Comparison of ENCODE assay signal across 14 cellular contexts in the genomic region with DNA sequence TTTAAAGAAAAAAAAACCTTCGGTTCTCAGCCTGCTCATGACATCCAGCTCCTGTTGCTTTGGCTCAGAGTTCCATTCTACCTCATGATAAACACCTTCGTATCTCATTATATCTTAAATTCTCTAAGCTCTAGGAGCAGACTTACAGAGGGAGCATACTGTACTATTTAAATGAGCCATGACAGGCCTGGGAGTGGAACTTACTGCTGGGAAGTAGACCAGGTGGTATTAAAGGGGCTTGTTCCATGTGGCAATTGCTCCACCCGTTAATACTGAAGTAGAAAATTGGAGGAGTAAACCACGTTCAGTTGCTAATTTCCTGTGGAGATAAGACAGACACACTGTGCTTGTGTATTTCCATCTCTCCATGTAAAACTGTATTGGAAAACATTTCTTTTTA.
DNase-seq lines count a peak whose midpoint lies in the region; ATAC-seq, FAIRE-seq and TF ChIP-seq lines count a peak whose summit lies in the region.
"Had no signal": no experiment of that assay in that cellular context is flagged by ENCODE, and none has a peak within 500 bp of the region (broad histone marks: within the 10 kb centered on the region; RNA-seq: fewer than 3 reads in every experiment).

No MANE protein-coding gene starts in this region.

- H3K36me3 Mint-ChIP-seq in CD14-positive monocyte (peaks cover 6 to 16% of the 10 kb centered on the region in 2 donors), immature natural killer cell (peaks cover 0 to 8% (median 0%) of the 10 kb centered on the region in 3 donors), HFFc6 (ENCODE audit: low read depth) (peaks cover 7% of the 10 kb centered on the region)

- POLR2A ChIA-PET in K562 (lab: Yijun Ruan, JAX): interaction anchor here (1.6 to 1.9 kb wide), 3 partner anchors 10 to 13 kb away, joined by 5 to 8 read pairs (median 7); no protein-coding TSS in a partner anchor

- peak; percentile 30 for ATAC-seq in K562
- ATAC-seq in GM18907 (IDR thresholded peaks at IDR 0.05; ENCODE audit: unreplicated experiment): no peak
- ATAC-seq: activated CD8-positive, alpha-beta T cell treated with anti-CD3 and anti-CD28 coated beads for 36 hours; stimulated activated naive CD8-positive, alpha-beta T cell treated with anti-CD3 and anti-CD28 coated beads, Interleukin-15, Interleukin-2, amounts not matched to agents 100 U/mL and 50 U/mL, for 24 hours had no signal

- no peaks in the 10 kb centered on the region for H4K20me1 ChIP-seq in K562 (replicated peaks; ENCODE audit: control insufficient read depth, insufficient read depth, low read length)

- no peak for TF ChIP-seq EP300 in K562 (IDR thresholded peaks at IDR 0.05; ENCODE audit: low read length)

- H3K4me1 Mint-ChIP-seq in CD14-positive monocyte (peaks cover 63% of the 10 kb centered on the region), immature natural killer cell (no peaks in the 10 kb centered on the region), HFFc6 (ENCODE audit: low read depth) (peaks cover 18% of the 10 kb centered on the region; the same call in 1 of the 2 replicates)

- in situ Hi-C loops in K562 (cut with MboI): no loop called here

- no peak for TF ChIP-seq POLR2A in K562 (conservative IDR thresholded peaks at IDR 0.05)

- no peaks in the 10 kb centered on the region for H3K27me3 ChIP-seq in K562 (ENCODE audit: control insufficient read depth in 2 of 2, insufficient read depth in 2 of 2, low read length in 2 of 2)
- H3K27me3 ChIP-seq in right atrium auricular region: no peaks in the 10 kb centered on the region

- 3% methylated on average over 4 of the region's 4 CpGs for WGBS in K562 (ENCODE audit: insufficient coverage, low coverage, missing lambda C conversion rate)

- no peaks in the 10 kb centered on the region for H3K27me3 Mint-ChIP-seq in CD14-positive monocyte (ENCODE audit: low read depth in 3 of 3)
- H3K27me3 Mint-ChIP-seq in immature natural killer cell (ENCODE audit: low read depth in 3 of 3): peaks cover 0 to 2% (median 0%) of the 10 kb centered on the region in 3 donors
- H3K27me3 Mint-ChIP-seq in HFFc6 (ENCODE audit: insufficient read depth): no peaks in the 10 kb centered on the region; the same call in 1 of the 2 replicates
- H3K27me3 Mint-ChIP-seq: activated CD8-positive, alpha-beta T cell treated with anti-CD3 and anti-CD28 coated beads for 36 hours had no signal

- H3K27ac Mint-ChIP-seq in CD14-positive monocyte: peak overlapping the region; percentile 83 to 90 (median 89)
- no peak overlapping the region for H3K27ac Mint-ChIP-seq in immature natural killer cell
- H3K27ac Mint-ChIP-seq in HFFc6: no peak overlapping the region
- H3K27ac Mint-ChIP-seq: activated CD8-positive, alpha-beta T cell treated with anti-CD3 and anti-CD28 coated beads for 36 hours had no signal

- TF ChIP-seq RAD21 in K562 (CRISPR knock-in tag; conservative IDR thresholded peaks at IDR 0.05 in 1 of 2, IDR thresholded peaks at IDR 0.05 in 1 of 2): no peak

- peak overlapping the region; percentile 50 to 69 for H3K4me3 Mint-ChIP-seq in CD14-positive monocyte
- no peak overlapping the region for H3K4me3 Mint-ChIP-seq in immature natural killer cell
- no peak overlapping the region for H3K4me3 Mint-ChIP-seq in HFFc6
- H3K4me3 Mint-ChIP-seq: activated CD8-positive, alpha-beta T cell treated with anti-CD3 and anti-CD28 coated beads for 36 hours had no signal

- peaks cover 12 to 37% of the 10 kb centered on the region in 2 experiments for H3K4me1 ChIP-seq in K562 (replicated peaks in 1 of 2; ENCODE audit: control insufficient read depth in 2 of 2, insufficient read depth in 2 of 2, low read length in 2 of 2)
- peaks cover 0 to 40% of the 10 kb centered on the region in 2 donors for H3K4me1 ChIP-seq in right atrium auricular region

- DNase-seq in CD14-positive monocyte (ENCODE audit: low spot score): no peak
- peak; percentile 32 for DNase-seq in MV-4-11 (lab: John Stamatoyannopoulos, UW)
- peak in 2 of 4 experiments; percentile 14 to 28 for DNase-seq in K562 (ENCODE audit: extremely low read depth in 1 of 4, low spot score in 3 of 4)
- DNase-seq in right atrium auricular region (ENCODE audit: low spot score): no peak
- no peak for DNase-seq in immature natural killer cell
- DNase-seq in HFFc6: no peak
- DNase-seq in SHP77 treated with DMSO at 0.1 percent for 48 hours (lab: John Stamatoyannopoulos, UW): no peak
- DNase-seq: activated CD8-positive, alpha-beta T cell treated with anti-CD3 and anti-CD28 coated beads for 36 hours; amygdala; midbrain; NCI-H2171; nucleus accumbens; stimulated activated naive CD8-positive, alpha-beta T cell treated with anti-CD3 and anti-CD28 coated beads, Interleukin-15, Interleukin-2, amounts not matched to agents 100 U/mL and 50 U/mL, for 24 hours had no signal

- H3K4me3 ChIP-seq in K562: no peak overlapping the region
- no peak overlapping the region for H3K4me3 ChIP-seq in right atrium auricular region

- H3K4me2 ChIP-seq in K562 (ENCODE audit: insufficient read depth, low read length): peak overlapping the region; percentile 50; the same call in 1 of the 2 replicates

- H3K79me2 ChIP-seq in K562 (ENCODE audit: control insufficient read depth, insufficient read depth, low read length): no peaks in the 10 kb centered on the region

- intact Hi-C loops in CD14-positive monocyte (cut with micrococcal nuclease) (no loop called here), K562 (cut with micrococcal nuclease) (no loop called here)

- H3K9me1 ChIP-seq in K562 (ENCODE audit: control insufficient read depth, insufficient read depth, low read length): no peaks in the 10 kb centered on the region

- no TSS peak for BruUV-seq in K562 (replicated peaks; lab: Mats Ljungman, UMichigan)

- peak; percentile 69 for FAIRE-seq in K562 (lab: Jason Lieb, UNC)

- no peak for TF ChIP-seq CTCF in CD14-positive monocyte (IDR thresholded peaks at IDR 0.05)
- no peak for TF ChIP-seq CTCF in K562 (IDR thresholded peaks at IDR 0.05 in 2 of 3, conservative IDR thresholded peaks at IDR 0.05 in 1 of 3; ENCODE audit: insufficient read depth in 2 of 3, low read depth in 1 of 3, low read length in 3 of 3)
- TF ChIP-seq CTCF in right atrium auricular region (IDR thresholded peaks at IDR 0.05): no peak
- TF ChIP-seq CTCF in HFFc6 (IDR thresholded peaks at IDR 0.05): no peak

- peaks cover 0 to 2% (median 0%) of the 10 kb centered on the region in 7 donors for H3K9me3 Mint-ChIP-seq in CD14-positive monocyte
- no peaks in the 10 kb centered on the region for H3K9me3 Mint-ChIP-seq in immature natural killer cell
- H3K9me3 Mint-ChIP-seq in HFFc6: no peaks in the 10 kb centered on the region
- H3K9me3 Mint-ChIP-seq: activated CD8-positive, alpha-beta T cell treated with anti-CD3 and anti-CD28 coated beads for 36 hours had no signal

- H3K27ac ChIP-seq in K562 (ENCODE audit: extremely low read depth, low read depth, low read length): peak overlapping the region; percentile 95
- peak overlapping the region; percentile 51 to 72 for H3K27ac ChIP-seq in right atrium auricular region

- H3K36me3 ChIP-seq in K562 (ENCODE audit: control insufficient read depth, insufficient read depth, low read length) (no peaks in the 10 kb centered on the region), right atrium auricular region (peaks cover 4% of the 10 kb centered on the region)

- CTCF ChIA-PET in K562 (lab: Yijun Ruan, JAX; ENCODE audit: low intra/inter-chr PET ratio): no interaction called here

- H2AFZ ChIP-seq in K562 (ENCODE audit: low read depth, low read length): peak overlapping the region; percentile 72

- H3K9me3 ChIP-seq in K562 (replicated peaks; ENCODE audit: control insufficient read depth, insufficient read depth, low read depth, low read length): no peaks in the 10 kb centered on the region
- no peaks in the 10 kb centered on the region for H3K9me3 ChIP-seq in right atrium auricular region

- peak overlapping the region in 1 of 2 experiments; percentile 53; a peak in 2 of 4 replicates for H3K9ac ChIP-seq in K562 (ENCODE audit: insufficient read depth in 1 of 2, low read depth in 2 of 2, low read length in 2 of 2)

TF ChIP-seq in K562, 482 proteins besides CTCF, POLR2A, EP300 and RAD21:
- TF ChIP-seq JUND (IDR thresholded peaks at IDR 0.05; ENCODE audit: borderline replicate concordance, low read depth, low read length) (no peak), JUND (tag; IDR thresholded peaks at IDR 0.05; ENCODE audit: borderline replicate concordance, low read depth, low read length) (no peak; the same call in 2 of the 3 replicates), CXXC5 (CRISPR knock-in tag; IDR thresholded peaks at IDR 0.05) (0 out of 2 replicates have a peak, but pooled peaks have one; percentile 7), EWSR1 (IDR thresholded peaks at IDR 0.05; ENCODE audit: borderline replicate concordance, low read depth, partially characterized antibody) (no peak)
- TF ChIP-seq, protein P1, sequence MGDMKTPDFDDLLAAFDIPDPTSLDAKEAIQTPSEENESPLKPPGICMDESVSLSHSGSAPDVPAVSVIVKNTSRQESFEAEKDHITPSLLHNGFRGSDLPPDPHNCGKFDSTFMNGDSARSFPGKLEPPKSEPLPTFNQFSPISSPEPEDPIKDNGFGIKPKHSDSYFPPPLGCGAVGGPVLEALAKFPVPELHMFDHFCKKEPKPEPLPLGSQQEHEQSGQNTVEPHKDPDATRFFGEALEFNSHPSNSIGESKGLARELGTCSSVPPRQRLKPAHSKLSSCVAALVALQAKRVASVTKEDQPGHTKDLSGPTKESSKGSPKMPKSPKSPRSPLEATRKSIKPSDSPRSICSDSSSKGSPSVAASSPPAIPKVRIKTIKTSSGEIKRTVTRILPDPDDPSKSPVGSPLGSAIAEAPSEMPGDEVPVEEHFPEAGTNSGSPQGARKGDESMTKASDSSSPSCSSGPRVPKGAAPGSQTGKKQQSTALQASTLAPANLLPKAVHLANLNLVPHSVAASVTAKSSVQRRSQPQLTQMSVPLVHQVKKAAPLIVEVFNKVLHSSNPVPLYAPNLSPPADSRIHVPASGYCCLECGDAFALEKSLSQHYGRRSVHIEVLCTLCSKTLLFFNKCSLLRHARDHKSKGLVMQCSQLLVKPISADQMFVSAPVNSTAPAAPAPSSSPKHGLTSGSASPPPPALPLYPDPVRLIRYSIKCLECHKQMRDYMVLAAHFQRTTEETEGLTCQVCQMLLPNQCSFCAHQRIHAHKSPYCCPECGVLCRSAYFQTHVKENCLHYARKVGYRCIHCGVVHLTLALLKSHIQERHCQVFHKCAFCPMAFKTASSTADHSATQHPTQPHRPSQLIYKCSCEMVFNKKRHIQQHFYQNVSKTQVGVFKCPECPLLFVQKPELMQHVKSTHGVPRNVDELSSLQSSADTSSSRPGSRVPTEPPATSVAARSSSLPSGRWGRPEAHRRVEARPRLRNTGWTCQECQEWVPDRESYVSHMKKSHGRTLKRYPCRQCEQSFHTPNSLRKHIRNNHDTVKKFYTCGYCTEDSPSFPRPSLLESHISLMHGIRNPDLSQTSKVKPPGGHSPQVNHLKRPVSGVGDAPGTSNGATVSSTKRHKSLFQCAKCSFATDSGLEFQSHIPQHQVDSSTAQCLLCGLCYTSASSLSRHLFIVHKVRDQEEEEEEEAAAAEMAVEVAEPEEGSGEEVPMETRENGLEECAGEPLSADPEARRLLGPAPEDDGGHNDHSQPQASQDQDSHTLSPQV (IDR thresholded peaks at IDR 0.05): peak; percentile 52

Comparison
In these comparisons a context has a peak if more than half of its experiments do, and no peak if none do; other contexts are left out.
1. H3K27ac Mint-ChIP-seq: peak in CD14-positive monocyte (7 of 7); none in immature natural killer cell (0 of 6) and HFFc6 (single experiment).
2. H3K4me3 Mint-ChIP-seq: peak in CD14-positive monocyte (2 of 2); none in immature natural killer cell (0 of 5) and HFFc6 (single experiment).